In the genomic region with DNA sequence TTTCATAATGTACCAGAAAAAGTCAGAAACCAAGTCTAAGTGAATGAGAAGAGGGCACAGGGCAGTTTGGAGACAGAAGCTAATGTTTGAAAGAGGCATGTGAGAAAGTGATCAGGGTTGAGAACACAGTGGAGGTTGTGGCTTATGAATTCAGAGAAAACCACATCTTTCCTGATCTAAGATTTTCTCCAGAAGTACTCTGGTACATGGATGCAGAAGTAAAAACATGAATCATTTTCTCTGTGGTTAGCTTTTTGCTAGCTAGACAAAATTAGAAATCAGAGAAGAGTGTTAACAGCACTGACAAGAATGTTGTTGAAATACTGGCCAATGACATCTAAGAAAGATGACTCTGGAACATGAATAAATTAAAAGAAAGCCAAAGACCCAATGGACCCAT, we compare ENCODE assay signal across 2 cellular contexts.
TF ChIP-seq lines count a peak whose summit lies in the region.

No MANE protein-coding gene starts in this region.

TF ChIP-seq in A549, 52 proteins besides CTCF, POLR2A, EP300 and RAD21 (continued from another document):
- TF ChIP-seq, protein P1, sequence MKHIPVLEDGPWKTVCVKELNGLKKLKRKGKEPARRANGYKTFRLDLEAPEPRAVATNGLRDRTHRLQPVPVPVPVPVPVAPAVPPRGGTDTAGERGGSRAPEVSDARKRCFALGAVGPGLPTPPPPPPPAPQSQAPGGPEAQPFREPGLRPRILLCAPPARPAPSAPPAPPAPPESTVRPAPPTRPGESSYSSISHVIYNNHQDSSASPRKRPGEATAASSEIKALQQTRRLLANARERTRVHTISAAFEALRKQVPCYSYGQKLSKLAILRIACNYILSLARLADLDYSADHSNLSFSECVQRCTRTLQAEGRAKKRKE (CRISPR knock-in tag; IDR thresholded peaks at IDR 0.05; ENCODE audit: low read depth), result no peak
TF ChIP-seq in A549: peak in this region for 1.

TF ChIP-seq in IMR-90, 13 proteins besides CTCF, POLR2A, EP300 and RAD21 (continued from another document):
- no peak for TF ChIP-seq SMC3 (IDR thresholded peaks at IDR 0.05; ENCODE audit: low read depth, low read length)
